Comparison of ENCODE assay signal across 8 cellular contexts in the genomic region with DNA sequence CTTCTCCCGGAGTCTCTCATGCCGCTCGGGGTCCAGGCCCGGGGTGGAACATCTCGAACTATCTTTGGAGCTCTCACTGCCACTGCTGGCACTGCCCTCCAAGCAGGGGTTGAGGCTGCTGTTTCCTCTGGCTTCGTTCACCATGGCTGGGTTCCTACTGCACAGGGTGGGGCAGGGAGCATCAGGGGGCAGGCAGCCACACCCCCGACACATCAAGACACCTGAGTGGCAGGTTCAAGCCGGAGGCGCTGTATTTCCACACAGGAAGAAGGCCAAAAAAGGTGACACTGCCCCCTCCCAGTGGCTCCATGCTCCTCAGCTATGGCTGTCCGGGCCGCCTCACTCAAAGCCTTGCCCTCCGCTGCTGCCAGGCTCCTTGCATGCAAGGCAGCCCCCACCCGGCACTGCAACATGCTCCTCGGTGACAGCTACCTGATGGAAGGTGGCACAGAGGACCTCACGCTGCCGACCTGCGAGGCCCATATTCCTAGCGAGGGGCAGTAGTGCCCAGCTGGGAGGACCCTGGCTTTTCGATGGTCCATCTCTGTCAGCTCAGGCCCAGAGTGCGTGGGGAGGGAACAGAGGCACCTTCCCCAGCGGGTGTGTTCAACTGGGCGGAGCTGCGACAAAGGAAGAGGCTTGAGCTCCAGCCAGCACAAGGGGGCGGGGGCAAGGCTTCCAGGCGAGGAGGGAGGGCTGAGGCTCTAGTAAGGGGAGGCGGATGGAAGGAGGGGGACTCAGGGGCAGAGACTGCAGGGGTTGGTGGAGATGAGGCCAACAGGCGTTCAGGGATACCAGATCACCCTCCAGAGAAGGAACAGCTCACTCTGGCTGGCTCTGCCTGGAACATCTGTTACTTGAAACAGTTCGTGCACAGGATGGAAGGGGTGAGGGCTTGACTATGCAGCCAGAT. TPM values are rescaled to one million over a fixed set of nuclear protein-coding genes. Genes with fewer than 3 reads are reported as not detected.
DNase-seq lines count a peak whose midpoint lies in the region; ATAC-seq lines count a peak whose summit lies in the region.

No MANE protein-coding gene starts in this region.

- no peaks in the 10 kb centered on the region for H3K27me3 Mint-ChIP-seq in activated CD4-positive, alpha-beta T cell treated with anti-CD3 and anti-CD28 coated beads for 36 hours

- peak overlapping the region; percentile 85 for H3K27ac ChIP-seq in cingulate gyrus (ENCODE audit: low read depth, low read length)

- intact Hi-C loops in activated CD4-positive, alpha-beta T cell treated with anti-CD3 and anti-CD28 coated beads for 36 hours (cut with DNase I, micrococcal nuclease), result loop anchor here in 1 of 2 experiments (10.0 kb wide), 1 partner anchor 1328 kb away; the partner anchor contains the start of genes DFFA and PEX14

- H3K36me3 Mint-ChIP-seq in activated CD4-positive, alpha-beta T cell treated with anti-CD3 and anti-CD28 coated beads for 36 hours (ENCODE audit: low read depth), result peaks cover 22% of the 10 kb centered on the region

- DNase-seq in SIG-M5 treated with dmso at 0.1 percent for 504 hours (lab: John Stamatoyannopoulos, UW; ENCODE audit: unreplicated experiment) (peak; percentile 69), SIG-M5 (lab: John Stamatoyannopoulos, UW) (no peak), NCI-H2107 treated with DMSO at 0.1 percent for 48 hours (lab: John Stamatoyannopoulos, UW; ENCODE audit: unreplicated experiment) (peak; percentile 81), kidney tubule cell (ENCODE audit: low spot score) (peak; percentile 91)
- peak; percentile 85 for DNase-seq in activated CD4-positive, alpha-beta T cell treated with anti-CD3 and anti-CD28 coated beads for 36 hours
- peak; percentile 85 for DNase-seq in stimulated activated CD4-positive, alpha-beta T cell treated with anti-CD3 and anti-CD28 coated beads, Interleukin-15, amount 100 ng/mL, for 24 hours

- peak overlapping the region; percentile 67 for H3K4me3 Mint-ChIP-seq in activated CD4-positive, alpha-beta T cell treated with anti-CD3 and anti-CD28 coated beads for 36 hours

- peak overlapping the region; percentile 60 for H3K27ac Mint-ChIP-seq in activated CD4-positive, alpha-beta T cell treated with anti-CD3 and anti-CD28 coated beads for 36 hours

- H3K4me1 Mint-ChIP-seq in activated CD4-positive, alpha-beta T cell treated with anti-CD3 and anti-CD28 coated beads for 36 hours, result peaks cover 49% of the 10 kb centered on the region

- peak; percentile 42 for ATAC-seq in activated CD4-positive, alpha-beta T cell treated with anti-CD3 and anti-CD28 coated beads for 36 hours
- no peak for ATAC-seq in GM19035 (IDR thresholded peaks at IDR 0.05; ENCODE audit: unreplicated experiment)

- POLR2A ChIA-PET in activated CD4-positive, alpha-beta T cell treated with anti-CD3 and anti-CD28 coated beads for 36 hours (lab: Charles Lee), result interaction anchor here (1.0 to 1.8 kb wide), 3 partner anchors 14 to 105 kb away, joined by 3 to 21 read pairs (median 3); no protein-coding TSS in a partner anchor

- CTCF ChIA-PET in activated CD4-positive, alpha-beta T cell treated with anti-CD3 and anti-CD28 coated beads for 36 hours (lab: Charles Lee), result interaction anchor here (0.5 to 1.0 kb wide), 4 partner anchors 28 to 184 kb away, joined by 3 to 4 read pairs (median 3); no protein-coding TSS in a partner anchor

- H3K9me3 Mint-ChIP-seq in activated CD4-positive, alpha-beta T cell treated with anti-CD3 and anti-CD28 coated beads for 36 hours (ENCODE audit: low read depth), result no peaks in the 10 kb centered on the region

RNA-seq across cellular contexts. Expression of gene MTHFR, which starts 2.5 kb away (rescaled TPM):
- 10 to 100 TPM; 11.2 to 11.6 TPM for total RNA-seq in activated CD4-positive, alpha-beta T cell treated with anti-CD3 and anti-CD28 coated beads for 36 hours

RNA-seq across cellular contexts. Expression of gene CLCN6, which starts 2.8 kb away (rescaled TPM):
- total RNA-seq in activated CD4-positive, alpha-beta T cell treated with anti-CD3 and anti-CD28 coated beads for 36 hours, result 1 to 10 TPM; 9.4 to 9.5 TPM

RNA-seq across cellular contexts. Expression of gene C1orf167, which starts 41.2 kb away (rescaled TPM):
- total RNA-seq in activated CD4-positive, alpha-beta T cell treated with anti-CD3 and anti-CD28 coated beads for 36 hours, result not detected

RNA-seq across cellular contexts. Expression of gene NPPA, which starts 44.4 kb away (rescaled TPM):
- total RNA-seq in activated CD4-positive, alpha-beta T cell treated with anti-CD3 and anti-CD28 coated beads for 36 hours, result not detected

RNA-seq across cellular contexts. Expression of gene NPPB, which starts 55.5 kb away (rescaled TPM):
- total RNA-seq in activated CD4-positive, alpha-beta T cell treated with anti-CD3 and anti-CD28 coated beads for 36 hours, result not detected
